Comparison of ENCODE assay signal across 8 cellular contexts in genomic region chr1:206909167-206909882, GRCh38. TPM values are rescaled to one million over a fixed set of nuclear protein-coding genes. Genes with fewer than 3 reads are reported as not detected.
DNase-seq lines count a peak whose midpoint lies in the region; ATAC-seq and FAIRE-seq lines count a peak whose summit lies in the region.

No MANE protein-coding gene starts in this region.

- intact Hi-C loops in activated CD4-positive, alpha-beta memory T cell treated with anti-CD3 and anti-CD28 coated beads for 36 hours (cut with micrococcal nuclease), result no loop called here
- intact Hi-C loops in naive thymus-derived CD4-positive, alpha-beta T cell (cut with micrococcal nuclease), result loop anchor here in 1 of 2 donors (1.0 to 5.0 kb wide), 3 partner anchors 8 to 352 kb away; no protein-coding TSS in a partner anchor

- DNase-seq in DMS53 treated with DMSO at 0.1 percent for 48 hours (lab: John Stamatoyannopoulos, UW; ENCODE audit: unreplicated experiment) (peak; percentile 84), NCI-H1930 (lab: John Stamatoyannopoulos, UW) (peak; percentile 52 to 53), epithelial cell of prostate (ENCODE audit: low read depth, low spot score) (no peak), GM19239 (ENCODE audit: insufficient read length, low spot score) (no peak), G401 (ENCODE audit: low spot score) (no peak), NAMALWA (ENCODE audit: low spot score) (no peak)
- DNase-seq in activated CD4-positive, alpha-beta memory T cell treated with anti-CD3 and anti-CD28 coated beads for 36 hours, result peak; percentile 59
- peak; percentile 45 to 75 (median 68) for DNase-seq in naive thymus-derived CD4-positive, alpha-beta T cell

- in situ Hi-C loops in G401 (cut with HindIII; ENCODE audit: low sequenced_read_pairs), result no loop called here

- H3K36me3 Mint-ChIP-seq in activated CD4-positive, alpha-beta memory T cell treated with anti-CD3 and anti-CD28 coated beads for 36 hours, result peaks cover 30% of the 10 kb centered on the region
- H3K36me3 Mint-ChIP-seq in naive thymus-derived CD4-positive, alpha-beta T cell, result peaks cover 13 to 59% (median 57%) of the 10 kb centered on the region in 5 donors

- no peaks in the 10 kb centered on the region for H3K27me3 Mint-ChIP-seq in activated CD4-positive, alpha-beta memory T cell treated with anti-CD3 and anti-CD28 coated beads for 36 hours
- H3K27me3 Mint-ChIP-seq in naive thymus-derived CD4-positive, alpha-beta T cell, result peaks cover 0 to 6% (median 0%) of the 10 kb centered on the region in 5 donors

- H3K9me3 Mint-ChIP-seq in activated CD4-positive, alpha-beta memory T cell treated with anti-CD3 and anti-CD28 coated beads for 36 hours, result no peaks in the 10 kb centered on the region
- H3K9me3 Mint-ChIP-seq in naive thymus-derived CD4-positive, alpha-beta T cell, result peaks cover 0 to 5% (median 0%) of the 10 kb centered on the region in 11 donors

- H3K4me1 ChIP-seq in naive thymus-derived CD4-positive, alpha-beta T cell (ENCODE audit: control insufficient read depth in 2 of 2, insufficient read depth in 2 of 2, low read length in 2 of 2), result peaks cover 49 to 92% of the 10 kb centered on the region in 2 donors

- peak overlapping the region; percentile 35 for H3K4me3 ChIP-seq in naive thymus-derived CD4-positive, alpha-beta T cell (ENCODE audit: low read length)

- POLR2A ChIA-PET in activated CD4-positive, alpha-beta memory T cell treated with anti-CD3 and anti-CD28 coated beads for 36 hours (lab: Charles Lee), result interaction anchor here (0.6 to 1.5 kb wide), 10 partner anchors 12 to 169 kb away, joined by 3 to 5 read pairs (median 3); partner anchors contain the start of gene FCMR
- POLR2A ChIA-PET in naive thymus-derived CD4-positive, alpha-beta T cell (lab: Charles Lee), result interaction anchor here (0.6 to 17.9 kb wide), 32 partner anchors 8 to 173 kb away, joined by 3 to 600 read pairs (median 4); partner anchors contain the start of genes FCMR, IL24 and PFKFB2

- peak overlapping the region; percentile 60 for H3K27ac ChIP-seq in epithelial cell of prostate
- H3K27ac ChIP-seq in naive thymus-derived CD4-positive, alpha-beta T cell (ENCODE audit: low read depth, low read length), result peak overlapping the region; percentile 75

- FAIRE-seq in GM19239 (lab: Jason Lieb, UNC), result no peak

- peaks cover 86% of the 10 kb centered on the region for H3K4me1 Mint-ChIP-seq in activated CD4-positive, alpha-beta memory T cell treated with anti-CD3 and anti-CD28 coated beads for 36 hours (ENCODE audit: low read depth)
- peaks cover 69 to 94% (median 86%) of the 10 kb centered on the region in 7 donors for H3K4me1 Mint-ChIP-seq in naive thymus-derived CD4-positive, alpha-beta T cell

- peaks cover 29 to 64% (median 50%) of the 10 kb centered on the region in 3 experiments for H3K36me3 ChIP-seq in naive thymus-derived CD4-positive, alpha-beta T cell (ENCODE audit: control insufficient read depth in 2 of 3, insufficient read depth in 3 of 3, low read length in 3 of 3)

- no peak overlapping the region for H3K27ac Mint-ChIP-seq in activated CD4-positive, alpha-beta memory T cell treated with anti-CD3 and anti-CD28 coated beads for 36 hours
- peak overlapping the region in 8 of 9 donors; percentile 91 to 98 (median 95) for H3K27ac Mint-ChIP-seq in naive thymus-derived CD4-positive, alpha-beta T cell

- ATAC-seq in naive thymus-derived CD4-positive, alpha-beta T cell, result peak; percentile 73

- CTCF ChIA-PET in activated CD4-positive, alpha-beta memory T cell treated with anti-CD3 and anti-CD28 coated beads for 36 hours (lab: Charles Lee), result interaction anchor here (0.6 to 6.9 kb wide), 29 partner anchors 11 to 302 kb away, joined by 3 to 65 read pairs (median 5); partner anchors contain the start of genes DYRK3, FCMR, IL20 and IL24
- CTCF ChIA-PET in naive thymus-derived CD4-positive, alpha-beta T cell (lab: Charles Lee), result interaction anchor here (0.7 to 3.8 kb wide), 20 partner anchors 11 to 186 kb away, joined by 3 to 56 read pairs (median 6); partner anchors contain the start of gene FCMR

- peak overlapping the region; percentile 63 for H3K4me3 Mint-ChIP-seq in activated CD4-positive, alpha-beta memory T cell treated with anti-CD3 and anti-CD28 coated beads for 36 hours
- peak overlapping the region; percentile 66 to 84 (median 79) for H3K4me3 Mint-ChIP-seq in naive thymus-derived CD4-positive, alpha-beta T cell

- no peaks in the 10 kb centered on the region for H3K27me3 ChIP-seq in naive thymus-derived CD4-positive, alpha-beta T cell (ENCODE audit: control insufficient read depth in 2 of 2, insufficient read depth in 2 of 2, low read length in 2 of 2)

- no peaks in the 10 kb centered on the region for H3K9me3 ChIP-seq in naive thymus-derived CD4-positive, alpha-beta T cell (ENCODE audit: control insufficient read depth in 2 of 3, low read length in 3 of 3)

RNA-seq across cellular contexts. Expression of gene IL24, which starts 12.1 kb away (rescaled TPM):
- 10 to 100 TPM in 1 of 2 experiments, 1 to 10 TPM in 1; 9.8 to 10.0 TPM for total RNA-seq in activated CD4-positive, alpha-beta memory T cell treated with anti-CD3 and anti-CD28 coated beads for 36 hours
- total RNA-seq in naive thymus-derived CD4-positive, alpha-beta T cell, result under 1 TPM in 1 of 5 experiments, not detected in 4; 0.51 TPM
- polyA plus RNA-seq in naive thymus-derived CD4-positive, alpha-beta T cell, result 10 to 100 TPM; 27.9 to 28.4 TPM
- total RNA-seq in G401 (2014; rRNA removed; shearing (Covaris generic)), result not detected in 2 replicates

RNA-seq across cellular contexts. Expression of gene FCMR, which starts 12.4 kb away (rescaled TPM):
- total RNA-seq in activated CD4-positive, alpha-beta memory T cell treated with anti-CD3 and anti-CD28 coated beads for 36 hours, result 10 to 100 TPM; 65.7 to 73.0 TPM
- total RNA-seq in naive thymus-derived CD4-positive, alpha-beta T cell, result 100 to 1,000 TPM; 103 to 943 (median 312) TPM
- 100 to 1,000 TPM; 803 to 998 TPM for polyA plus RNA-seq in naive thymus-derived CD4-positive, alpha-beta T cell
- not detected in 2 replicates for total RNA-seq in G401 (2014; rRNA removed; shearing (Covaris generic))

RNA-seq across cellular contexts. Expression of gene PIGR, which starts 36.9 kb away (rescaled TPM):
- under 1 TPM; 0.10 TPM for total RNA-seq in activated CD4-positive, alpha-beta memory T cell treated with anti-CD3 and anti-CD28 coated beads for 36 hours
- not detected for total RNA-seq in naive thymus-derived CD4-positive, alpha-beta T cell
- not detected for polyA plus RNA-seq in naive thymus-derived CD4-positive, alpha-beta T cell
- total RNA-seq in G401 (2014; rRNA removed; shearing (Covaris generic)), result not detected in 2 replicates

RNA-seq across cellular contexts. Expression of gene IL20, which starts 43.9 kb away (rescaled TPM):
- not detected for total RNA-seq in activated CD4-positive, alpha-beta memory T cell treated with anti-CD3 and anti-CD28 coated beads for 36 hours
- total RNA-seq in naive thymus-derived CD4-positive, alpha-beta T cell, result not detected
- not detected for polyA plus RNA-seq in naive thymus-derived CD4-positive, alpha-beta T cell
- not detected in 2 replicates for total RNA-seq in G401 (2014; rRNA removed; shearing (Covaris generic))

Comparison
In these comparisons a context has a peak if more than half of its experiments do, and no peak if none do; other contexts are left out.
1. DNase-seq: peak in DMS53 treated with DMSO at 0.1 percent for 48 hours (single experiment), NCI-H1930 (2 of 2), activated CD4-positive, alpha-beta memory T cell treated with anti-CD3 and anti-CD28 coated beads for 36 hours (single experiment) and naive thymus-derived CD4-positive, alpha-beta T cell (9 of 9); none in epithelial cell of prostate (single experiment), GM19239 (single experiment), G401 (single experiment) and NAMALWA (single experiment).
2. RNA of gene IL24, which starts 12.1 kb away (total RNA-seq): 9.8 to 10.0 TPM in activated CD4-positive, alpha-beta memory T cell treated with anti-CD3 and anti-CD28 coated beads for 36 hours; 0.51 TPM in naive thymus-derived CD4-positive, alpha-beta T cell and not detected in G401; every median in the first group is over 4 times any median in the second.
3. RNA of gene FCMR, which starts 12.4 kb away (total RNA-seq): 103 to 943 TPM in naive thymus-derived CD4-positive, alpha-beta T cell and 65.7 to 73.0 TPM in activated CD4-positive, alpha-beta memory T cell treated with anti-CD3 and anti-CD28 coated beads for 36 hours; not detected in G401; every median in the first group is over 10 times any median in the second.